In the genomic region with DNA sequence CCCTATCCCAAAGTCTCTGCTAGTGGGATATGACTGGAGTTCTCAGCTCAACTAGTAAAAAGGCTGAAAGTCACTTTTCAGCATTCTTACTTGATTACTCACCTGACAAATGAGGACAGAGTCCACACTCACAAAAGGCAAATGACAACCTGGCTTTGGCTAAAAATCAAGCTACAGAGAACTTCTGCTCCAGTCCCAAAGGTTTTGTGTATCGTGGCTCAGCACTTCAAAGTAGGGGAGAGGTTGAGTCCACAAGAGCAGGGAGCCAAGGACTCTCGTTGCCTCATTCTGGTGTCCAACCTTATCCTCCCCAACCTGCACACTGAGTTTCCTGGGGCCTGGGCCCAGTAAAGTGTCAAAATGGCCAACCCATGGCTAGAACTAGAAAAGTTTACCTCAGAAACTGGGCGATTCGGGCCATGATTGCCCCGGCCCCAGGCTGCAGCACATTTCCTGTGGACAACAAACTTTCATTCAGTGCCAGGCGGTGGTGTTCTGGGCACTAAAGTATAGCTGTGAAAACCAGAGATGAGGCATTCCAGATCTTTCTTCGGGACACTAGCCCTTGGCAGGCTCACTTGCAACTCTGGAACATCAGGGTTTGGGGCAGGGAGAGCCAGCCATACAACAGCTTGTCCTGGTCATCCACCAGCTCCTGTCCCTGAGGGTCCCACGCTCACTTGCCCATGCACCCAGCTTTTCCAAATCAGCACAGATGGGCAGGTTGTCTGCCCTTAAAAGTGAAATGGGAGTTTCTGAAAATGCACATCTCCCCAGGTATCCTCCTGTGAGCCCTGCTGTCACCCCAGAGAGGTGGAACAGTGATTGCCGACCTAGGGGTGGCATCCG, we compare ENCODE assay signal across 14 cellular contexts. TPM values are rescaled to one million over a fixed set of nuclear protein-coding genes. Genes with fewer than 3 reads are reported as not detected.
DNase-seq lines count a peak whose midpoint lies in the region; ATAC-seq and TF ChIP-seq lines count a peak whose summit lies in the region.
"Had no signal": no experiment of that assay in that cellular context is flagged by ENCODE, and none has a peak within 500 bp of the region (broad histone marks: within the 10 kb centered on the region; RNA-seq: fewer than 3 reads in every experiment).

No MANE protein-coding gene starts in this region.

- TF ChIP-seq POLR2A in body of pancreas (IDR thresholded peaks at IDR 0.05) (peak in 1 of 3 donors; percentile 21), upper lobe of left lung (IDR thresholded peaks at IDR 0.05) (no peak)

- intact Hi-C loops in body of pancreas (cut with DNase I), result no loop called here

- no peaks in the 10 kb centered on the region for H3K9me3 ChIP-seq in body of pancreas
- no peaks in the 10 kb centered on the region for H3K9me3 ChIP-seq in mesodermal cell (ENCODE audit: control insufficient read depth, low read length)
- no peaks in the 10 kb centered on the region for H3K9me3 ChIP-seq in upper lobe of left lung
- H3K9me3 ChIP-seq: gastrocnemius medialis had no signal

- peaks cover 1% of the 10 kb centered on the region for H3K36me3 Mint-ChIP-seq in activated naive CD4-positive, alpha-beta T cell treated with anti-CD3 and anti-CD28 coated beads, Interleukin-2, amount 50 U/mL, for 24 hours

- WGBS in body of pancreas, 2 donors, result 57 to 58% methylated on average over 7 to 10 of the region's 10 CpGs
- 93 to 97% methylated on average over 9 to 10 of the region's 10 CpGs for WGBS in mesodermal cell (ENCODE audit: insufficient coverage in 2 of 2), 2 experiments
- 85 to 86% methylated on average over 9 to 10 of the region's 10 CpGs for WGBS in upper lobe of left lung, 2 donors

- H3K9me3 Mint-ChIP-seq in activated naive CD4-positive, alpha-beta T cell treated with anti-CD3 and anti-CD28 coated beads, Interleukin-2, amount 50 U/mL, for 24 hours, result no peaks in the 10 kb centered on the region
- H3K9me3 Mint-ChIP-seq: activated B cell treated with CpG ODN at 0.5 μM for 24 hours had no signal

- ATAC-seq in body of pancreas (peak; percentile 16), upper lobe of left lung (ENCODE audit: low FRiP score in 2 of 2) (no peak), HG02642 (IDR thresholded peaks at IDR 0.05; ENCODE audit: poor library complexity, unreplicated experiment) (no peak)
- ATAC-seq: gastrocnemius medialis had no signal

- H3K4me3 Mint-ChIP-seq in activated naive CD4-positive, alpha-beta T cell treated with anti-CD3 and anti-CD28 coated beads, Interleukin-2, amount 50 U/mL, for 24 hours, result no peak overlapping the region
- H3K4me3 Mint-ChIP-seq: activated B cell treated with CpG ODN at 0.5 μM for 24 hours had no signal

- peak overlapping the region; percentile 64 to 92 (median 86) for H3K27ac ChIP-seq in body of pancreas
- peak overlapping the region; percentile 49 for H3K27ac ChIP-seq in mesodermal cell (ENCODE audit: low read depth, low read length, severe bottlenecking)
- peak overlapping the region; percentile 34 to 62 (median 38) for H3K27ac ChIP-seq in upper lobe of left lung
- H3K27ac ChIP-seq: gastrocnemius medialis had no signal

- H3K4me1 ChIP-seq in body of pancreas, result peaks cover 72% of the 10 kb centered on the region
- peaks cover 17% of the 10 kb centered on the region for H3K4me1 ChIP-seq in mesodermal cell (ENCODE audit: control insufficient read depth, insufficient read depth, low read length, poor library complexity, severe bottlenecking)
- peaks cover 33 to 56% (median 52%) of the 10 kb centered on the region in 4 donors for H3K4me1 ChIP-seq in upper lobe of left lung

- H3K4me3 ChIP-seq in body of pancreas (no peak overlapping the region), mesodermal cell (ENCODE audit: extremely low read depth, insufficient read depth, low read length, poor library complexity, severe bottlenecking) (no peak overlapping the region), upper lobe of left lung (no peak overlapping the region)
- H3K4me3 ChIP-seq: gastrocnemius medialis had no signal

- no peak for DNase-seq in activated naive CD4-positive, alpha-beta T cell treated with anti-CD3 and anti-CD28 coated beads, Interleukin-2, amount 50 U/mL, for 16 hours
- DNase-seq in body of pancreas (peak; percentile 41 to 74 (median 67)), upper lobe of left lung (peak in 1 of 2 donors; percentile 84), NCI-H2029 (lab: John Stamatoyannopoulos, UW) (no peak), SW 1271 (lab: John Stamatoyannopoulos, UW) (no peak)
- DNase-seq: activated B cell treated with CpG ODN at 0.5 μM for 24 hours, activated gamma-delta T cell treated with Interleukin-2 at 50 U/mL for 16 hours, gastrocnemius medialis, GF-D8, NCI-H2171 treated with DMSO at 0.1 percent for 48 hours, SHP77 had no signal

- no peak for TF ChIP-seq CTCF in body of pancreas (IDR thresholded peaks at IDR 0.05)
- no peak for TF ChIP-seq CTCF in upper lobe of left lung (IDR thresholded peaks at IDR 0.05)

- H3K27me3 ChIP-seq in body of pancreas, result no peaks in the 10 kb centered on the region
- H3K27me3 ChIP-seq in upper lobe of left lung, result no peaks in the 10 kb centered on the region
- H3K27me3 ChIP-seq: gastrocnemius medialis had no signal

- peak in 1 of 4 donors; percentile 18 for TF ChIP-seq EP300 in upper lobe of left lung (IDR thresholded peaks at IDR 0.05)

- no peaks in the 10 kb centered on the region for H3K27me3 Mint-ChIP-seq in activated naive CD4-positive, alpha-beta T cell treated with anti-CD3 and anti-CD28 coated beads, Interleukin-2, amount 50 U/mL, for 24 hours
- H3K27me3 Mint-ChIP-seq: activated B cell treated with CpG ODN at 0.5 μM for 24 hours had no signal

- H3K27ac Mint-ChIP-seq in activated naive CD4-positive, alpha-beta T cell treated with anti-CD3 and anti-CD28 coated beads, Interleukin-2, amount 50 U/mL, for 24 hours, result peak overlapping the region; percentile 56
- H3K27ac Mint-ChIP-seq: activated B cell treated with CpG ODN at 0.5 μM for 24 hours had no signal

- peaks cover 7 to 14% of the 10 kb centered on the region in 2 donors for H3K36me3 ChIP-seq in body of pancreas (replicated peaks in 1 of 2; ENCODE audit: insufficient read depth in 1 of 2, low read depth in 2 of 2)
- H3K36me3 ChIP-seq in mesodermal cell (ENCODE audit: control insufficient read depth, insufficient read depth, low read length), result peaks cover 57% of the 10 kb centered on the region
- H3K36me3 ChIP-seq in upper lobe of left lung, result peaks cover 14 to 59% (median 48%) of the 10 kb centered on the region in 4 donors

- H3K4me1 Mint-ChIP-seq in activated naive CD4-positive, alpha-beta T cell treated with anti-CD3 and anti-CD28 coated beads, Interleukin-2, amount 50 U/mL, for 24 hours, result peaks cover 54% of the 10 kb centered on the region

RNA-seq across cellular contexts. Expression of gene ACAA1, which starts 3.1 kb away (rescaled TPM):
- total RNA-seq in body of pancreas (10 to 100 TPM; 91.8 to 92.6 TPM), upper lobe of left lung (100 to 1,000 TPM in 4 of 6 donors, 10 to 100 TPM in 2; 67.1 to 170 (median 116) TPM)
- 19.8 TPM for polyA plus RNA-seq in mesodermal cell (2013, experiment 1 of 2)
- polyA plus RNA-seq in mesodermal cell (2013, experiment 2 of 2), result 22.5 TPM

RNA-seq across cellular contexts. Expression of gene MYD88, which starts 4.7 kb away (rescaled TPM):
- total RNA-seq in body of pancreas (10 to 100 TPM; 11.9 to 33.3 TPM), upper lobe of left lung (100 to 1,000 TPM in 2 of 6 donors, 10 to 100 TPM in 4; 38.1 to 116 (median 83.3) TPM)
- 18.4 TPM for polyA plus RNA-seq in mesodermal cell (2013, experiment 1 of 2)
- polyA plus RNA-seq in mesodermal cell (2013, experiment 2 of 2), result 17.8 TPM

RNA-seq across cellular contexts. Expression of gene OXSR1, which starts 31.6 kb away (rescaled TPM):
- 10 to 100 TPM; 16.1 to 23.7 TPM for total RNA-seq in body of pancreas
- polyA plus RNA-seq in mesodermal cell (2013, experiment 1 of 2), result 36.5 TPM
- 34.9 TPM for polyA plus RNA-seq in mesodermal cell (2013, experiment 2 of 2)
- total RNA-seq in upper lobe of left lung, result 10 to 100 TPM; 26.6 to 43.7 (median 31.6) TPM

Comparison
In these comparisons a context has a peak if more than half of its experiments do, and no peak if none do; other contexts are left out.
1. DNase-seq: peak in body of pancreas (4 of 4); none in activated naive CD4-positive, alpha-beta T cell treated with anti-CD3 and anti-CD28 coated beads, Interleukin-2, amount 50 U/mL, for 16 hours (single experiment), NCI-H2029 (single experiment) and SW 1271 (0 of 2).
2. Peak in every context shown above with its lines, with median percentiles within 50 percentile points of each other: H3K27ac ChIP-seq.